12 cellular contexts compared by ENCODE assay signal in genomic region chr5:55997742-55998351, GRCh38. TPM values are rescaled to one million over a fixed set of nuclear protein-coding genes. Genes with fewer than 3 reads are reported as not detected.
DNase-seq lines count a peak whose midpoint lies in the region; ATAC-seq and TF ChIP-seq lines count a peak whose summit lies in the region.
"Had no signal": no experiment of that assay in that cellular context is flagged by ENCODE, and none has a peak within 500 bp of the region (broad histone marks: within the 10 kb centered on the region; RNA-seq: fewer than 3 reads in every experiment).

No MANE protein-coding gene starts in this region.

- peak overlapping the region; percentile 39; the same call in 1 of the 2 replicates for H3K4me2 ChIP-seq in HCT116 (ENCODE audit: low read length)

- peaks cover 27% of the 10 kb centered on the region for H3K4me1 Mint-ChIP-seq in activated T-helper 2 cell treated with anti-CD3 and anti-CD28 coated beads, Interferon-gamma antibody, Interleukin-2, Interleukin-4, amounts not matched to agents 10 μg/mL and 5 μg/mL and 100 μg/mL, durations not matched to agents 14 hours and 24 hours and 36 hours (ENCODE audit: low read depth)

- no peak overlapping the region for H3K4me3 ChIP-seq in HCT116 (replicated peaks in 1 of 2; ENCODE audit: low read depth in 1 of 2, low read length in 2 of 2)
- H3K4me3 ChIP-seq: coronary artery had no signal

- no peak for TF ChIP-seq CTCF in HCT116 (IDR thresholded peaks at IDR 0.05 in 2 of 3, conservative IDR thresholded peaks at IDR 0.05 in 1 of 3; ENCODE audit: borderline replicate concordance in 1 of 3, insufficient read depth in 1 of 3, low read depth in 2 of 3, low read length in 2 of 3)

- RAD21 ChIA-PET in HCT116 (lab: Charles Lee; ENCODE audit: low non-redundant PET in 1 of 2, low total read pairs in 2 of 2, uncharacterized antibody in 2 of 2, unreplicated experiment in 2 of 2) = no interaction called here

- no peaks in the 10 kb centered on the region for H3K27me3 ChIP-seq in HCT116 (ENCODE audit: insufficient read depth, low read length)

- no peak overlapping the region for H3K9ac ChIP-seq in HCT116 (ENCODE audit: low read length)

- peaks cover 2% of the 10 kb centered on the region for H3K27me3 Mint-ChIP-seq in activated T-helper 2 cell treated with anti-CD3 and anti-CD28 coated beads, Interferon-gamma antibody, Interleukin-2, Interleukin-4, amounts not matched to agents 10 μg/mL and 5 μg/mL and 100 μg/mL, durations not matched to agents 14 hours and 24 hours and 36 hours (ENCODE audit: low read depth)

- peaks cover 18% of the 10 kb centered on the region for H3K36me3 Mint-ChIP-seq in activated T-helper 2 cell treated with anti-CD3 and anti-CD28 coated beads, Interferon-gamma antibody, Interleukin-2, Interleukin-4, amounts not matched to agents 10 μg/mL and 5 μg/mL and 100 μg/mL, durations not matched to agents 14 hours and 24 hours and 36 hours (ENCODE audit: low read depth)

- in situ Hi-C loops in ACHN (cut with HindIII; ENCODE audit: low pct_ligation_motif_present, low pct_unique_long_range_greater_than_20kb, low sequenced_read_pairs) = no loop called here

- no peak overlapping the region for H2AFZ ChIP-seq in HCT116 (ENCODE audit: low read depth, low read length, poor library complexity, severe bottlenecking)

- intact Hi-C loops in HCT116 (cut with micrococcal nuclease) = loop anchor here (5.0 to 10.0 kb wide), 2 partner anchors 74 to 823 kb away; partner anchors contain the start of gene CDC20B
- intact Hi-C loops in activated T-helper 2 cell treated with anti-CD3 and anti-CD28 coated beads, Interferon-gamma antibody, Interleukin-2, Interleukin-4, amounts not matched to agents 10 μg/mL and 5 μg/mL and 100 μg/mL, durations not matched to agents 14 hours and 24 hours and 36 hours (cut with micrococcal nuclease) = loop anchor here (5.0 kb wide), 2 partner anchors 819 to 1179 kb away; partner anchors contain the start of gene MAP3K1

- H3K36me3 ChIP-seq in HCT116 (ENCODE audit: control insufficient read depth in 1 of 2, insufficient read depth in 2 of 2, low read length in 2 of 2) = no peaks in the 10 kb centered on the region

- no peaks in the 10 kb centered on the region for H4K20me1 ChIP-seq in HCT116 (ENCODE audit: insufficient read depth)

- H3K9me3 Mint-ChIP-seq in activated T-helper 2 cell treated with anti-CD3 and anti-CD28 coated beads, Interferon-gamma antibody, Interleukin-2, Interleukin-4, amounts not matched to agents 10 μg/mL and 5 μg/mL and 100 μg/mL, durations not matched to agents 14 hours and 24 hours and 36 hours = peaks cover 10% of the 10 kb centered on the region

- TF ChIP-seq RAD21 in HCT116 (IDR thresholded peaks at IDR 0.05; ENCODE audit: low read depth) = no peak

- ATAC-seq in HCT116 = no peak

- H3K27ac Mint-ChIP-seq in activated T-helper 2 cell treated with anti-CD3 and anti-CD28 coated beads, Interferon-gamma antibody, Interleukin-2, Interleukin-4, amounts not matched to agents 10 μg/mL and 5 μg/mL and 100 μg/mL, durations not matched to agents 14 hours and 24 hours and 36 hours = peak overlapping the region; percentile 2

- H3K9me3 ChIP-seq in HCT116 (ENCODE audit: control insufficient read depth in 1 of 2, insufficient read depth in 1 of 2, low read depth in 1 of 2, low read length in 2 of 2) = no peaks in the 10 kb centered on the region

- peak; percentile 50 for DNase-seq in CD1c-positive myeloid dendritic cell (ENCODE audit: extremely low spot score)
- no peak for DNase-seq in HCT116 (ENCODE audit: low read depth, low spot score)
- DNase-seq in activated T-helper 2 cell treated with anti-CD3 and anti-CD28 coated beads, Interferon-gamma antibody, Interleukin-2, Interleukin-4, amounts not matched to agents 10 μg/mL and 5 μg/mL and 100 μg/mL, durations not matched to agents 14 hours and 24 hours and 36 hours (ENCODE audit: low spot score) = no peak
- peak; percentile 64 for DNase-seq in iris pigment epithelial cell (ENCODE audit: low read depth)
- DNase-seq in NCI-H446 treated with DMSO at 0.1 percent for 48 hours (lab: John Stamatoyannopoulos, UW) = no peak
- DNase-seq in ACHN = no peak
- no peak for DNase-seq in SKM-1 treated with dmso at 0.1 percent for 144 hours (lab: John Stamatoyannopoulos, UW; ENCODE audit: unreplicated experiment)
- no peak for DNase-seq in NCI-H1436 treated with DMSO at 0.1 percent for 48 hours (lab: John Stamatoyannopoulos, UW)
- DNase-seq: DMS79, KBM-7, NCI-H2171 treated with DMSO at 0.1 percent for 48 hours had no signal

- no TSS peak for BruUV-seq in HCT116 (replicated peaks; lab: Mats Ljungman, UMichigan)

- H3K4me3 Mint-ChIP-seq in activated T-helper 2 cell treated with anti-CD3 and anti-CD28 coated beads, Interferon-gamma antibody, Interleukin-2, Interleukin-4, amounts not matched to agents 10 μg/mL and 5 μg/mL and 100 μg/mL, durations not matched to agents 14 hours and 24 hours and 36 hours (ENCODE audit: low read depth) = no peak overlapping the region

- H3K9me2 ChIP-seq in HCT116 (ENCODE audit: insufficient read depth) = no peaks in the 10 kb centered on the region

- no peak overlapping the region for H3K27ac ChIP-seq in HCT116 (ENCODE audit: low read depth, low read length)
- H3K27ac ChIP-seq: coronary artery had no signal

- POLR2A ChIA-PET in HCT116 (lab: Charles Lee) = no interaction called here

- peaks cover 18% of the 10 kb centered on the region for H3K79me2 ChIP-seq in HCT116 (ENCODE audit: insufficient read depth, low read length)

- TF ChIP-seq POLR2A in HCT116 (IDR thresholded peaks at IDR 0.05; ENCODE audit: borderline replicate concordance, extremely low read depth, insufficient read depth, insufficient read length) = no peak

- H3K4me1 ChIP-seq in HCT116 (ENCODE audit: control insufficient read depth in 1 of 2, insufficient read depth in 2 of 2, low read length in 2 of 2) = peaks cover 5 to 32% of the 10 kb centered on the region in 2 experiments

- CTCF ChIA-PET in HCT116 (lab: Charles Lee) = no interaction called here

TF ChIP-seq in HCT116, 20 proteins besides CTCF, POLR2A, EP300 and RAD21:
- peak; percentile 27; the same call in 1 of the 2 replicates for TF ChIP-seq FOSL1 (IDR thresholded peaks at IDR 0.05; ENCODE audit: low read depth)
- no peak for TF ChIP-seq CEBPB (IDR thresholded peaks at IDR 0.05; ENCODE audit: low read depth)
- TF ChIP-seq JUND (IDR thresholded peaks at IDR 0.05) = peak; percentile 26; the same call in 1 of the 2 replicates
- no peak for TF ChIP-seq ZFX (IDR thresholded peaks at IDR 0.05)

RNA-seq across cellular contexts. Expression of gene IL6ST, which starts 3.1 kb away (rescaled TPM):
- 26.5 TPM for total RNA-seq in HCT116 (2021; ENCODE audit: unreplicated experiment)
- 6.1 and 10.7 TPM in 2 replicates for polyA plus RNA-seq in HCT116 (2012)
- total RNA-seq in activated T-helper 2 cell treated with anti-CD3 and anti-CD28 coated beads, Interferon-gamma antibody, Interleukin-2, Interleukin-4, amounts not matched to agents 10 μg/mL and 5 μg/mL and 100 μg/mL, durations not matched to agents 14 hours and 24 hours and 36 hours = 56.2 and 67.2 TPM in 2 replicates

Comparison
In these comparisons a context has a peak if more than half of its experiments do, and no peak if none do; other contexts are left out.
1. DNase-seq: peak in CD1c-positive myeloid dendritic cell (single experiment) and iris pigment epithelial cell (single experiment); none in HCT116 (single experiment), activated T-helper 2 cell treated with anti-CD3 and anti-CD28 coated beads, Interferon-gamma antibody, Interleukin-2, Interleukin-4, amounts not matched to agents 10 μg/mL and 5 μg/mL and 100 μg/mL, durations not matched to agents 14 hours and 24 hours and 36 hours (single experiment), NCI-H446 treated with DMSO at 0.1 percent for 48 hours (single experiment), ACHN (single experiment), SKM-1 treated with dmso at 0.1 percent for 144 hours (single experiment) and NCI-H1436 treated with DMSO at 0.1 percent for 48 hours (single experiment).